In the genomic region with DNA sequence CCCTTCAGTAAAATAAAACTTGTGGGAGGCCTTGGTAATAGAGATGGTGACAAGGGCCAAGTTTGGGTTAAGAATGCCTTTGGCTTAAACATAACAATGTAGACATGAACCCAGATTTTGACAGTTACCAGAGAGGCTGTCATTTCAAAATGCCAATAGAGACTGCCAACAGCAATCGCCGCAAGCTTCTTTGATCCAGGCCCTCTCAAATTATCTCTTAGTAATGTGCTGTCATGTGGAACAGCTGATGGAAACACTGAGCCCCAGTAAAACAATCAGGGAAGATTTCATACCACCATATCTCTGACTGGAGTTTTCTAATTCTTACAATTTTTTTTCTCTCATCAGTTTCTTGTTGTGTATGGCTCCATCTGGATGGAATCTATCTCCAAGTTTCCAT, we compare ENCODE assay signal across 16 cellular contexts.
"Had no signal": no experiment of that assay in that cellular context is flagged by ENCODE, and none has a peak within 500 bp of the region (broad histone marks: within the 10 kb centered on the region; RNA-seq: fewer than 3 reads in every experiment).

No MANE protein-coding gene starts in this region.

- H3K4me1 ChIP-seq: pancreas, right lobe of liver, spleen, testis, tibial nerve had no signal

- H3K27me3 ChIP-seq: gastrocnemius medialis, pancreas, right lobe of liver, spleen, testis, tibial nerve had no signal

- DNase-seq: cortex of kidney; dorsolateral prefrontal cortex; effector CD8-positive, alpha-beta T cell; gastrocnemius medialis; immature natural killer cell; occipital lobe; pancreas; right lobe of liver; spleen; stimulated activated CD4-positive, alpha-beta T cell treated with anti-CD3 and anti-CD28 coated beads, Interleukin-15, amount 100 ng/mL, for 24 hours; stimulated activated CD4-positive, alpha-beta T cell treated with anti-CD3 and anti-CD28 coated beads, Interleukin-1b, Interleukin-23, amount 100 ng/mL, for 48 hours; stimulated activated CD4-positive, alpha-beta T cell treated with anti-CD3 and anti-CD28 coated beads, Interleukin-4, amount 100 ng/mL, for 24 hours; stimulated activated naive CD8-positive, alpha-beta T cell treated with anti-CD3 and anti-CD28 coated beads, Interleukin-15, amount 100 ng/mL, for 72 hours; testis had no signal

- ATAC-seq: gastrocnemius medialis; pancreas; right lobe of liver; stimulated activated memory B cell treated with anti-CD40 and anti-IgM and Interleukin-4, amounts not matched to agents 10 μg/mL and 1 μg/mL and 100 μg/mL, for 72 hours; stimulated activated naive CD8-positive, alpha-beta T cell treated with anti-CD3 and anti-CD28 coated beads, Interleukin-15, amount 100 ng/mL, for 72 hours had no signal

- H3K4me3 ChIP-seq: dorsolateral prefrontal cortex, gastrocnemius medialis, pancreas, right lobe of liver, spleen, testis, tibial nerve had no signal

- H3K9me3 ChIP-seq: gastrocnemius medialis, pancreas, right lobe of liver, spleen, testis, tibial nerve had no signal

- H3K27ac ChIP-seq: dorsolateral prefrontal cortex, gastrocnemius medialis, pancreas, right lobe of liver, spleen, testis, tibial nerve had no signal

- H3K36me3 ChIP-seq: gastrocnemius medialis, pancreas, right lobe of liver, spleen, tibial nerve had no signal
